In genomic region chr2:100563407-100564247, GRCh38 we compare ENCODE assay signal across 8 cellular contexts. TPM values are rescaled to one million over a fixed set of nuclear protein-coding genes. Genes with fewer than 3 reads are reported as not detected.
A peak's percentile ranks its signal among the peaks of the same experiment; 100 is the strongest.
DNase-seq lines count a peak whose midpoint lies in the region; TF ChIP-seq lines count a peak whose summit lies in the region.

No MANE protein-coding gene starts in this region.

- no peak for TF ChIP-seq EP300 in esophagus muscularis mucosa (IDR thresholded peaks at IDR 0.05)

- DNase-seq in GM12864 (ENCODE audit: low read depth) (no peak), HFF-Myc (ENCODE audit: extremely low read depth, low read depth) (no peak), RPMI7951 (ENCODE audit: low read depth) (peak; percentile 20), esophagus muscularis mucosa (ENCODE audit: extremely low spot score) (no peak), osteoblast (ENCODE audit: insufficient read length, low spot score, missing footprints) (peak; percentile 39), SW 1271 (lab: John Stamatoyannopoulos, UW) (no peak), putamen (ENCODE audit: low spot score) (no peak), A172 (ENCODE audit: low spot score) (no peak)

- no peaks in the 10 kb centered on the region for H3K27me3 ChIP-seq in esophagus muscularis mucosa
- no peaks in the 10 kb centered on the region for H3K27me3 ChIP-seq in osteoblast (ENCODE audit: insufficient read depth, low read length)

- TF ChIP-seq POLR2A in esophagus muscularis mucosa (IDR thresholded peaks at IDR 0.05; ENCODE audit: low read depth) = no peak

- H3K4me1 ChIP-seq in esophagus muscularis mucosa (peaks cover 13 to 66% (median 59%) of the 10 kb centered on the region in 4 donors), osteoblast (ENCODE audit: insufficient read depth, low read length) (peaks cover 11% of the 10 kb centered on the region)

- H3K4me2 ChIP-seq in osteoblast (ENCODE audit: insufficient read depth, low read length) = peak overlapping the region; percentile 92

- H3K27ac ChIP-seq in esophagus muscularis mucosa (replicated peaks in 1 of 4) (peak overlapping the region; percentile 89 to 92 (median 90)), osteoblast (ENCODE audit: low read depth, low read length) (peak overlapping the region; percentile 82)

- peak overlapping the region; percentile 99 for H3K4me3 ChIP-seq in GM12864 (ENCODE audit: low read depth, low read length)
- peak overlapping the region; percentile 66 for H3K4me3 ChIP-seq in HFF-Myc (replicated peaks; ENCODE audit: low read depth, low read length)
- H3K4me3 ChIP-seq in esophagus muscularis mucosa = peak overlapping the region; percentile 82 to 91 (median 86)
- peak overlapping the region; percentile 92 for H3K4me3 ChIP-seq in osteoblast (ENCODE audit: insufficient read depth, low read length)

- peaks cover 9 to 28% (median 25%) of the 10 kb centered on the region in 4 donors for H3K36me3 ChIP-seq in esophagus muscularis mucosa
- peaks cover 3% of the 10 kb centered on the region for H3K36me3 ChIP-seq in osteoblast (ENCODE audit: insufficient read depth, low read length)

- TF ChIP-seq CTCF in GM12864 (IDR thresholded peaks at IDR 0.05; ENCODE audit: low read depth, low read length, missing control alignments) = no peak
- TF ChIP-seq CTCF in HFF-Myc (IDR thresholded peaks at IDR 0.05; ENCODE audit: low read depth, low read length, missing control alignments) = no peak
- no peak for TF ChIP-seq CTCF in esophagus muscularis mucosa (IDR thresholded peaks at IDR 0.05)
- no peak for TF ChIP-seq CTCF in osteoblast (IDR thresholded peaks at IDR 0.05; ENCODE audit: extremely low read depth, low read depth, low read length)

- peaks cover 14% of the 10 kb centered on the region for H3K79me2 ChIP-seq in osteoblast (ENCODE audit: insufficient read depth, low read length)

- H2AFZ ChIP-seq in osteoblast (ENCODE audit: low read length) = peak overlapping the region; percentile 97

- intact Hi-C loops in esophagus muscularis mucosa (cut with DNase I) = loop anchor here (5.0 kb wide), 1 partner anchor 141 kb away; no protein-coding TSS in a partner anchor

- H3K9me3 ChIP-seq in esophagus muscularis mucosa (no peaks in the 10 kb centered on the region), osteoblast (ENCODE audit: low read depth, low read length) (no peaks in the 10 kb centered on the region)

- 16% methylated on average over 24 of the region's 24 CpGs for WGBS in esophagus muscularis mucosa

- H4K20me1 ChIP-seq in osteoblast (ENCODE audit: insufficient read depth, low read length) = no peaks in the 10 kb centered on the region

RNA-seq across cellular contexts. Expression of gene PDCL3, which starts 0.8 kb away (rescaled TPM):
- 22.4 and 22.9 TPM in 2 replicates for total RNA-seq in RPMI7951 (2014; rRNA removed; shearing (Covaris generic))
- total RNA-seq in esophagus muscularis mucosa (10 to 100 TPM; 46.3 to 82.6 (median 61.3) TPM), osteoblast (12.3 and 13.3 TPM in 2 replicates)
- total RNA-seq in A172 (2014; rRNA removed; shearing (Covaris generic)) = 40.3 and 41.3 TPM in 2 replicates

Comparison
In these comparisons a context has a peak if more than half of its experiments do, and no peak if none do; other contexts are left out.
1. DNase-seq: peak in RPMI7951 (single experiment) and osteoblast (single experiment); none in GM12864 (single experiment), HFF-Myc (single experiment), esophagus muscularis mucosa (single experiment), SW 1271 (0 of 2), putamen (single experiment) and A172 (single experiment).
2. Peak in every context shown above with its lines, with median percentiles within 50 percentile points of each other: H3K4me3 ChIP-seq.